Comparison of ENCODE assay signal across 8 cellular contexts in the genomic region with DNA sequence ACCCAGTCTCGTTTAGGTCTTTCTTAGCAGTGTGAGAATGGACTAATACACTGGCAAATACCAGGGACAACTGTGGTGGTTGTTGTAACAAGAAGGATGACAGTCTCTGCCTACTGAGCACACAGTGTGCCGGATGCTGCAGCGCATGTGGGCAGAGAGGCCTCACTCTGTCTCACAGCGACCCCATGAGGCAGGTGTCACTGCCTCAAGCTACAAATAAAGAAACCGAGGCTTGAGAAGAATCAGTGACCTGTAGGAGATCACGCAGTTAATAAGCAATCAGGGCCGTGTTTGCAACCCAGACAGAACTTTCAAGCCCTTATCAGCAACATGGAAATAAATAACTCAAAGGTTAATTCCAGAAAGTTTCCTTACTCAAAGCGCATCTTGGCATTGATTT. TPM values are rescaled to one million over a fixed set of nuclear protein-coding genes. Genes with fewer than 3 reads are reported as not detected.
DNase-seq lines count a peak whose midpoint lies in the region; ATAC-seq and TF ChIP-seq lines count a peak whose summit lies in the region.

No MANE protein-coding gene starts in this region.

- DNase-seq in G401 (ENCODE audit: low spot score) (peak; percentile 8), NCI-H1694 (lab: John Stamatoyannopoulos, UW) (peak; percentile 11), breast epithelium (ENCODE audit: low spot score in 2 of 2) (peak; percentile 15 to 42), left lobe of liver (ENCODE audit: low spot score) (no peak), aorta (no peak)

- H3K27ac ChIP-seq in breast epithelium (no peak overlapping the region), aorta (ENCODE audit: low read depth in 1 of 2, low read length in 2 of 2) (peak overlapping the region in 1 of 2 donors; percentile 97)

- intact Hi-C loops in breast epithelium (cut with DNase I; ENCODE audit: low total_unique reads) (no loop called here), aorta (cut with DNase I) (loop anchor here in 1 of 2 donors (5.0 kb wide), 1 partner anchor 87 kb away; no protein-coding TSS in a partner anchor)

- TF ChIP-seq POLR2A in breast epithelium (IDR thresholded peaks at IDR 0.05), result no peak

- no peaks in the 10 kb centered on the region for H3K9me3 ChIP-seq in breast epithelium
- no peaks in the 10 kb centered on the region for H3K9me3 ChIP-seq in aorta (ENCODE audit: control insufficient read depth, low read length)

- in situ Hi-C loops in G401 (cut with HindIII; ENCODE audit: low sequenced_read_pairs), result no loop called here

- H3K27me3 ChIP-seq in breast epithelium (no peaks in the 10 kb centered on the region), aorta (ENCODE audit: control insufficient read depth in 1 of 2, insufficient read depth in 2 of 2, low read length in 1 of 2) (no peaks in the 10 kb centered on the region)

- ATAC-seq in left lobe of liver (peak; percentile 93), aorta (ENCODE audit: low FRiP score) (peak; percentile 66), GM19455 (IDR thresholded peaks at IDR 0.05; ENCODE audit: unreplicated experiment) (no peak), GM21515 (IDR thresholded peaks at IDR 0.05; ENCODE audit: unreplicated experiment) (no peak), HG03280 (IDR thresholded peaks at IDR 0.05; ENCODE audit: unreplicated experiment) (no peak)

- peak in 1 of 3 donors; percentile 13 for TF ChIP-seq CTCF in breast epithelium (IDR thresholded peaks at IDR 0.05)

- 56 to 67% methylated on average over 8 of the region's 8 CpGs for whole genome bisulfite sequencing in aorta, 2 donors

- no peaks in the 10 kb centered on the region for H3K36me3 ChIP-seq in breast epithelium
- H3K36me3 ChIP-seq in aorta (ENCODE audit: control insufficient read depth in 1 of 2, insufficient read depth in 2 of 2, low read length in 1 of 2), result no peaks in the 10 kb centered on the region

- H3K4me1 ChIP-seq in breast epithelium, result no peaks in the 10 kb centered on the region
- H3K4me1 ChIP-seq in aorta (ENCODE audit: control insufficient read depth in 1 of 2, insufficient read depth in 2 of 2, low read length in 2 of 2), result peaks cover 0 to 7% of the 10 kb centered on the region in 2 donors

- H3K4me3 ChIP-seq in breast epithelium (no peak overlapping the region), aorta (ENCODE audit: low read length in 2 of 2) (no peak overlapping the region)

RNA-seq across cellular contexts. Expression of a gene that starts 40.5 kb away (rescaled TPM):
- 16.0 and 16.2 TPM in 2 replicates for total RNA-seq in G401 (2014; rRNA removed; shearing (Covaris generic))
- total RNA-seq in breast epithelium (100 to 1,000 TPM in 2 of 3 donors, 10 to 100 TPM in 1; 85.9 to 146 (median 103) TPM), left lobe of liver (36.5 TPM), aorta (100 to 1,000 TPM; 317 to 348 TPM)
- polyA plus RNA-seq in aorta, result 100 to 1,000 TPM; 244 to 509 TPM

Comparison
In these comparisons a context has a peak if more than half of its experiments do, and no peak if none do; other contexts are left out.
1. DNase-seq: peak in G401 (single experiment), NCI-H1694 (single experiment) and breast epithelium (2 of 2); none in left lobe of liver (single experiment) and aorta (0 of 2).
2. ATAC-seq: peak in left lobe of liver (single experiment) and aorta (single experiment); none in GM19455 (single experiment), GM21515 (single experiment) and HG03280 (single experiment).